Comparison of ENCODE assay signal across 20 cellular contexts in genomic region chr22:20945578-20945934, GRCh38. TPM values are rescaled to one million over a fixed set of nuclear protein-coding genes. Genes with fewer than 3 reads are reported as not detected.
DNase-seq lines count a peak whose midpoint lies in the region; ATAC-seq and TF ChIP-seq lines count a peak whose summit lies in the region.
"Had no signal": no experiment of that assay in that cellular context is flagged by ENCODE, and none has a peak within 500 bp of the region (broad histone marks: within the 10 kb centered on the region; RNA-seq: fewer than 3 reads in every experiment).

No MANE protein-coding gene starts in this region.

- peak overlapping the region; percentile 52 for H3K27ac Mint-ChIP-seq in CD4-positive, alpha-beta T cell
- H3K27ac Mint-ChIP-seq in stimulated activated memory B cell treated with anti-CD40 and anti-IgM and Interleukin-4, amounts not matched to agents 10 μg/mL and 1 μg/mL and 100 μg/mL, for 72 hours, result no peak overlapping the region
- H3K27ac Mint-ChIP-seq: B cell had no signal

- H3K27ac ChIP-seq in CD4-positive, alpha-beta T cell (ENCODE audit: low read depth, low read length), result no peak overlapping the region
- H3K27ac ChIP-seq in brain microvascular endothelial cell, result peak overlapping the region; percentile 30
- no peak overlapping the region for H3K27ac ChIP-seq in muscle layer of colon (ENCODE audit: low read depth, low read length)
- H3K27ac ChIP-seq: 22Rv1, uterus, VCaP had no signal

- H3K36me3 ChIP-seq in brain microvascular endothelial cell (replicated peaks) (peaks cover 7% of the 10 kb centered on the region), muscle layer of colon (ENCODE audit: insufficient read depth, low read length) (peaks cover 17% of the 10 kb centered on the region), MG63 (peaks cover 36% of the 10 kb centered on the region)
- H3K36me3 ChIP-seq: uterus had no signal

- in situ Hi-C loops in brain microvascular endothelial cell (cut with HindIII; ENCODE audit: low pct_ligation_motif_present, low sequenced_read_pairs), result no loop called here

- H3K4me1 Mint-ChIP-seq in CD4-positive, alpha-beta T cell (ENCODE audit: low read depth), result peaks cover 77% of the 10 kb centered on the region
- H3K4me1 Mint-ChIP-seq in stimulated activated memory B cell treated with anti-CD40 and anti-IgM and Interleukin-4, amounts not matched to agents 10 μg/mL and 1 μg/mL and 100 μg/mL, for 72 hours, result peaks cover 56% of the 10 kb centered on the region

- POLR2A ChIA-PET in CD4-positive, alpha-beta T cell (lab: Charles Lee), result no interaction called here
- POLR2A ChIA-PET in GM10248 (lab: Yijun Ruan, JAX), result no interaction called here

- TF ChIP-seq CTCF in CD4-positive, alpha-beta T cell (IDR thresholded peaks at IDR 0.05), result no peak
- TF ChIP-seq CTCF in brain microvascular endothelial cell (IDR thresholded peaks at IDR 0.05; ENCODE audit: low read depth, low read length, missing control alignments), result no peak
- no peak for TF ChIP-seq CTCF in GM10248 (IDR thresholded peaks at IDR 0.05; ENCODE audit: control extremely low read depth, extremely low read depth, low read depth, missing control alignments)

- CTCF ChIA-PET in CD4-positive, alpha-beta T cell (lab: Charles Lee), result no interaction called here
- CTCF ChIA-PET in GM10248 (lab: Yijun Ruan, JAX), result no interaction called here

- peak; percentile 27 for DNase-seq in DMS53 (lab: John Stamatoyannopoulos, UW)
- DNase-seq in DMS53 treated with DMSO at 0.1 percent for 48 hours (lab: John Stamatoyannopoulos, UW; ENCODE audit: unreplicated experiment), result no peak
- no peak for DNase-seq in CD4-positive, alpha-beta T cell
- no peak for DNase-seq in brain microvascular endothelial cell
- DNase-seq in GM10248 (ENCODE audit: extremely low spot score), result no peak
- no peak for DNase-seq in MG63
- DNase-seq: activated CD4-positive, alpha-beta T cell treated with anti-CD3 and anti-CD28 coated beads, Interleukin-2, amount 50 U/mL, for 1 hour; activated effector memory CD4-positive, alpha-beta T cell treated with Interleukin-2 at 50 U/mL for 16 hours; amniotic stem cell; central memory CD4-positive, alpha-beta T cell; kidney glomerular epithelial cell; NCI-H1694 treated with DMSO at 0.1 percent for 48 hours; NCI-H2227 treated with DMSO at 0.1 percent for 48 hours; NCI-H82; uterus had no signal

- no peaks in the 10 kb centered on the region for H3K9me3 ChIP-seq in CD4-positive, alpha-beta T cell (ENCODE audit: control insufficient read depth, low read length)
- H3K9me3 ChIP-seq in muscle layer of colon (ENCODE audit: low read length), result no peaks in the 10 kb centered on the region
- no peaks in the 10 kb centered on the region for H3K9me3 ChIP-seq in MG63
- H3K9me3 ChIP-seq: uterus had no signal

- peaks cover 79% of the 10 kb centered on the region for H3K36me3 Mint-ChIP-seq in CD4-positive, alpha-beta T cell (ENCODE audit: low read depth)
- H3K36me3 Mint-ChIP-seq in stimulated activated memory B cell treated with anti-CD40 and anti-IgM and Interleukin-4, amounts not matched to agents 10 μg/mL and 1 μg/mL and 100 μg/mL, for 72 hours, result peaks cover 38% of the 10 kb centered on the region

- no peaks in the 10 kb centered on the region for H3K27me3 ChIP-seq in CD4-positive, alpha-beta T cell (ENCODE audit: control insufficient read depth, insufficient read depth, low read length)
- H3K27me3 ChIP-seq in brain microvascular endothelial cell (replicated peaks) (no peaks in the 10 kb centered on the region), muscle layer of colon (ENCODE audit: control insufficient read depth in 1 of 2, insufficient read depth in 2 of 2, low read length in 2 of 2) (no peaks in the 10 kb centered on the region), MG63 (no peaks in the 10 kb centered on the region)
- H3K27me3 ChIP-seq: uterus had no signal

- no peaks in the 10 kb centered on the region for H3K27me3 Mint-ChIP-seq in CD4-positive, alpha-beta T cell
- no peaks in the 10 kb centered on the region for H3K27me3 Mint-ChIP-seq in stimulated activated memory B cell treated with anti-CD40 and anti-IgM and Interleukin-4, amounts not matched to agents 10 μg/mL and 1 μg/mL and 100 μg/mL, for 72 hours
- H3K27me3 Mint-ChIP-seq: B cell had no signal

- no peaks in the 10 kb centered on the region for H3K9me3 Mint-ChIP-seq in CD4-positive, alpha-beta T cell
- H3K9me3 Mint-ChIP-seq in stimulated activated memory B cell treated with anti-CD40 and anti-IgM and Interleukin-4, amounts not matched to agents 10 μg/mL and 1 μg/mL and 100 μg/mL, for 72 hours, result no peaks in the 10 kb centered on the region

- ATAC-seq in CD4-positive, alpha-beta T cell (ENCODE audit: poor library complexity), result no peak
- ATAC-seq in stimulated activated memory B cell treated with anti-CD40 and anti-IgM and Interleukin-4, amounts not matched to agents 10 μg/mL and 1 μg/mL and 100 μg/mL, for 72 hours, result no peak

- H3K4me1 ChIP-seq in muscle layer of colon (ENCODE audit: insufficient read depth, low read length), result peaks cover 21% of the 10 kb centered on the region
- H3K4me1 ChIP-seq: uterus had no signal

- intact Hi-C loops in CD4-positive, alpha-beta T cell (cut with DNase I, micrococcal nuclease), result no loop called here

- no peak overlapping the region for H3K4me3 Mint-ChIP-seq in CD4-positive, alpha-beta T cell
- no peak overlapping the region for H3K4me3 Mint-ChIP-seq in stimulated activated memory B cell treated with anti-CD40 and anti-IgM and Interleukin-4, amounts not matched to agents 10 μg/mL and 1 μg/mL and 100 μg/mL, for 72 hours
- H3K4me3 Mint-ChIP-seq: B cell had no signal

- H3K9ac ChIP-seq in muscle layer of colon (ENCODE audit: low read length), result peak overlapping the region; percentile 13

- H3K4me3 ChIP-seq in brain microvascular endothelial cell (ENCODE audit: low read depth, low read length), result no peak overlapping the region
- H3K4me3 ChIP-seq in muscle layer of colon (ENCODE audit: low read depth in 1 of 2, low read length in 2 of 2), result no peak overlapping the region
- H3K4me3 ChIP-seq in MG63, result no peak overlapping the region
- H3K4me3 ChIP-seq: uterus had no signal

RNA-seq across cellular contexts. Expression of gene AIFM3, which starts 21.5 kb away (rescaled TPM):
- under 1 TPM; 0.34 to 0.41 TPM for total RNA-seq in CD4-positive, alpha-beta T cell
- 0.56 TPM in 1 of 2 replicates, not detected in the other for total RNA-seq in MG63 (2014; rRNA removed; shearing (Covaris generic); ENCODE audit: low replicate concordance)

RNA-seq across cellular contexts. Expression of gene CRKL, which starts 28.3 kb away (rescaled TPM):
- total RNA-seq in CD4-positive, alpha-beta T cell, result 10 to 100 TPM; 41.9 to 43.5 TPM
- total RNA-seq in MG63 (2014; rRNA removed; shearing (Covaris generic); ENCODE audit: low replicate concordance), result 23.1 and 25.0 TPM in 2 replicates

RNA-seq across cellular contexts. Expression of gene LZTR1, which starts 36.5 kb away (rescaled TPM):
- total RNA-seq in CD4-positive, alpha-beta T cell, result 10 to 100 TPM; 48.4 to 51.3 TPM
- 21.2 and 25.3 TPM in 2 replicates for total RNA-seq in MG63 (2014; rRNA removed; shearing (Covaris generic); ENCODE audit: low replicate concordance)

RNA-seq across cellular contexts. Expression of gene THAP7, which starts 56.4 kb away (rescaled TPM):
- total RNA-seq in CD4-positive, alpha-beta T cell, result 10 to 100 TPM; 82.7 to 84.0 TPM
- 33.8 and 46.5 TPM in 2 replicates for total RNA-seq in MG63 (2014; rRNA removed; shearing (Covaris generic); ENCODE audit: low replicate concordance)
